ENCODE assay signal across 1 cellular context in genomic region chr3:72320096-72320910, GRCh38.
TF ChIP-seq lines count a peak whose summit lies in the region.

No MANE protein-coding gene starts in this region.

TF ChIP-seq in K562, 482 proteins besides CTCF, POLR2A, EP300 and RAD21 (continued from another document and continues in another):
- TF ChIP-seq ETV1 (tag; conservative IDR thresholded peaks at IDR 0.05; ENCODE audit: low read depth) (no peak), SAFB2 (IDR thresholded peaks at IDR 0.05; ENCODE audit: borderline replicate concordance, low read depth, low read length, severe bottlenecking) (no peak), MEF2A (IDR thresholded peaks at IDR 0.05; ENCODE audit: control insufficient read depth, low read depth, low read length) (no peak), ZNF395 (CRISPR knock-in tag; IDR thresholded peaks at IDR 0.05) (peak; percentile 72; the same call in 1 of the 2 replicates), PBX2 (CRISPR knock-in tag; IDR thresholded peaks at IDR 0.05; ENCODE audit: low read depth) (no peak), PBX2 (tag; conservative IDR thresholded peaks at IDR 0.05; ENCODE audit: low read depth) (peak; percentile 48), SRSF1 (IDR thresholded peaks at IDR 0.05; ENCODE audit: low read depth, low read length) (no peak), SAFB (IDR thresholded peaks at IDR 0.05; ENCODE audit: borderline replicate concordance, low read depth, low read length) (no peak), ZBTB12 (CRISPR knock-in tag; IDR thresholded peaks at IDR 0.05) (no peak), EGR1 (conservative IDR thresholded peaks at IDR 0.05) (peak; percentile 53), CC2D1A (IDR thresholded peaks at IDR 0.05) (no peak), DMBX1 (CRISPR knock-in tag; IDR thresholded peaks at IDR 0.05; ENCODE audit: borderline replicate concordance) (peak; percentile 15; the same call in 1 of the 2 replicates), ZNF282 (CRISPR knock-in tag; IDR thresholded peaks at IDR 0.05) (no peak), NFATC3 (IDR thresholded peaks at IDR 0.05) (no peak), PCBP2 (IDR thresholded peaks at IDR 0.05; ENCODE audit: low read depth, low read length, poor library complexity, severe bottlenecking) (no peak), ZBTB26 (CRISPR knock-in tag; IDR thresholded peaks at IDR 0.05) (no peak), CBFA2T3 (IDR thresholded peaks at IDR 0.05) (peak; percentile 57), PRPF4 (IDR thresholded peaks at IDR 0.05; ENCODE audit: insufficient read depth, low read depth, low read length, poor library complexity, severe bottlenecking) (no peak), BACH1 (tag; IDR thresholded peaks at IDR 0.05) (0 out of 2 replicates have a peak, but pooled peaks have one; percentile 39), JUNB (CRISPR knock-in tag; conservative IDR thresholded peaks at IDR 0.05) (no peak), HNRNPK (IDR thresholded peaks at IDR 0.05; ENCODE audit: low read depth, low read length, poor library complexity, severe bottlenecking) (no peak), ZNF239 (CRISPR knock-in tag; IDR thresholded peaks at IDR 0.05) (no peak), ZNF121 (CRISPR knock-in tag; conservative IDR thresholded peaks at IDR 0.05) (no peak), MXI1 (IDR thresholded peaks at IDR 0.05; ENCODE audit: low read depth, low read length) (no peak), ZNF449 (CRISPR knock-in tag; IDR thresholded peaks at IDR 0.05) (no peak), ZC3H4 (CRISPR knock-in tag; IDR thresholded peaks at IDR 0.05; ENCODE audit: borderline replicate concordance) (no peak), THAP7 (CRISPR knock-in tag; IDR thresholded peaks at IDR 0.05) (no peak), NBN (IDR thresholded peaks at IDR 0.05; ENCODE audit: low read depth) (no peak), ZFPM2 (CRISPR knock-in tag; IDR thresholded peaks at IDR 0.05) (no peak), MEIS2 (IDR thresholded peaks at IDR 0.05; ENCODE audit: partially characterized antibody) (peak; percentile 77), ETS2 (tag; IDR thresholded peaks at IDR 0.05; ENCODE audit: borderline replicate concordance, poor library complexity, severe bottlenecking) (no peak), PKNOX1 (IDR thresholded peaks at IDR 0.05) (peak; percentile 47; the same call in 1 of the 2 replicates), GABPB1 (CRISPR knock-in tag; IDR thresholded peaks at IDR 0.05) (no peak), NR2C2 (CRISPR knock-in tag; IDR thresholded peaks at IDR 0.05) (no peak), NR2C2 (tag; IDR thresholded peaks at IDR 0.05) (peak; percentile 68), ZFP1 (CRISPR knock-in tag; IDR thresholded peaks at IDR 0.05) (no peak), HMG20B (CRISPR knock-in tag; IDR thresholded peaks at IDR 0.05) (no peak), ZNF23 (CRISPR knock-in tag; IDR thresholded peaks at IDR 0.05) (no peak), ZNF263 (CRISPR knock-in tag; IDR thresholded peaks at IDR 0.05; ENCODE audit: borderline replicate concordance) (no peak), ZNF589 (CRISPR knock-in tag; IDR thresholded peaks at IDR 0.05; ENCODE audit: low read depth) (0 out of 2 replicates have a peak, but pooled peaks have one; percentile 25), UBTF (IDR thresholded peaks at IDR 0.05; ENCODE audit: borderline replicate concordance in 1 of 2, low read depth in 2 of 2, low read length in 2 of 2) (peak in 1 of 2 experiments; percentile 52; a peak in 1 of 4 replicates), LARP7 (IDR thresholded peaks at IDR 0.05) (no peak), ZBED1 (IDR thresholded peaks at IDR 0.05) (no peak), ZNF507 (tag; conservative IDR thresholded peaks at IDR 0.05) (no peak), NFE2 (IDR thresholded peaks at IDR 0.05; ENCODE audit: low read depth) (no peak), NEUROD1 (IDR thresholded peaks at IDR 0.05; ENCODE audit: borderline replicate concordance, low read depth, low read length, partially characterized antibody) (no peak), SNIP1 (IDR thresholded peaks at IDR 0.05; ENCODE audit: low read depth) (no peak), SFPQ (IDR thresholded peaks at IDR 0.05; ENCODE audit: low read depth, low read length) (no peak), MBD2 (IDR thresholded peaks at IDR 0.05; ENCODE audit: borderline replicate concordance, low read depth) (no peak), RB1 (IDR thresholded peaks at IDR 0.05; ENCODE audit: low read depth) (no peak), HLTF (IDR thresholded peaks at IDR 0.05) (no peak), BCL6 (CRISPR knock-in tag; IDR thresholded peaks at IDR 0.05) (no peak), BRD4 (IDR thresholded peaks at IDR 0.05) (no peak), RFX5 (IDR thresholded peaks at IDR 0.05; ENCODE audit: low read depth, low read length) (no peak), E2F3 (CRISPR knock-in tag; IDR thresholded peaks at IDR 0.05) (no peak), PURB (CRISPR knock-in tag; IDR thresholded peaks at IDR 0.05; ENCODE audit: low read depth) (no peak), ZNF217 (CRISPR knock-in tag; IDR thresholded peaks at IDR 0.05) (no peak), DNMT1 (IDR thresholded peaks at IDR 0.05) (no peak), JUND (IDR thresholded peaks at IDR 0.05; ENCODE audit: borderline replicate concordance, low read depth, low read length) (peak; percentile 7; the same call in 1 of the 2 replicates), JUND (tag; IDR thresholded peaks at IDR 0.05; ENCODE audit: borderline replicate concordance, low read depth, low read length) (peak; percentile 9; the same call in 1 of the 3 replicates), XRCC4 (IDR thresholded peaks at IDR 0.05; ENCODE audit: extremely low read depth, insufficient read depth, insufficient read length) (no peak), ARID1B (IDR thresholded peaks at IDR 0.05) (peak; percentile 33; the same call in 1 of the 2 replicates), SP1 (CRISPR knock-in tag; IDR thresholded peaks at IDR 0.05) (no peak), RFX1 (IDR thresholded peaks at IDR 0.05) (no peak), SREBF2 (CRISPR knock-in tag; IDR thresholded peaks at IDR 0.05) (no peak), RAD51 (IDR thresholded peaks at IDR 0.05; ENCODE audit: borderline replicate concordance, low read depth) (no peak)
